ENCODE assay signal across 9 cellular contexts in the genomic region with DNA sequence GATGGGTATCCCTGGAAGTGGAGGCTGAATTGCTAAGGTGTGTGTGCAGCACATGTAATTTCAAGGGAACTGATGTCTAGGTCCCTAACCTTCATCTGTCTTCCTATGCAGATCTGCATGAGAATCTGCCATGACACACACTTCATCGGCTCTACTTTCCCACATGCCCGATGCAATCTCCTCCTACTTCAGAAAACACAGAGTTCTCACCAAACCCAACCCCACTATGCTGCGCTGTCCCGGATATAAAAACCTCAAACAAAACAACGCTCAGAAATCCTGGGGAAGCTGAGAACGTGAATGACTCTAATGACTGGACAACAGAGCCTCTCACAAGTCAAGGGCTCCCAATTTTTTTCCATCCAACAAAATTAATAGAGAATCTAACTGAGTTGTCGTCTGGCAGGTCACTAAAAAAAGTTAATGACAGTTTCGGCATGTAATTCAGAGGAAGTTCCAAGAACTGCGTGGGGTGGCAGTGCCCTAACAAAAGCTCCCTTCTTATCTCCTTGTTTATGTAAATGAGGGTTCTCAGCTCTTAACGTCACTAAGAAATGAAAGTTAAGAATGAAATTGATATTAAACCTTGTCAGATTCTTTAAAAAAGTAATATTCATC. TPM values are rescaled to one million over a fixed set of nuclear protein-coding genes. Genes with fewer than 3 reads are reported as not detected.
A peak's percentile ranks its signal among the peaks of the same experiment; 100 is the strongest.
DNase-seq lines count a peak whose midpoint lies in the region; ATAC-seq, FAIRE-seq and TF ChIP-seq lines count a peak whose summit lies in the region.
"Had no signal": no experiment of that assay in that cellular context is flagged by ENCODE, and none has a peak within 500 bp of the region (broad histone marks: within the 10 kb centered on the region; RNA-seq: fewer than 3 reads in every experiment).

No MANE protein-coding gene starts in this region.

- H3K4me3 Mint-ChIP-seq in CD4-positive, CD25-positive, alpha-beta regulatory T cell, result peak overlapping the region in 3 of 4 donors; percentile 56 to 92 (median 75)
- peak overlapping the region; percentile 62 for H3K4me3 Mint-ChIP-seq in activated CD4-positive, alpha-beta memory T cell treated with anti-CD3 and anti-CD28 coated beads for 36 hours
- peak overlapping the region; percentile 24 for H3K4me3 Mint-ChIP-seq in memory B cell

- peak overlapping the region; percentile 77 for H3K4me3 ChIP-seq in CD4-positive, CD25-positive, alpha-beta regulatory T cell (ENCODE audit: low read depth, low read length)
- H3K4me3 ChIP-seq: SJSA1 had no signal

- no peaks in the 10 kb centered on the region for H3K9me3 ChIP-seq in CD4-positive, CD25-positive, alpha-beta regulatory T cell (ENCODE audit: control insufficient read depth in 2 of 2, low read length in 2 of 2)
- H3K9me3 ChIP-seq: SJSA1 had no signal

- peak overlapping the region; percentile 18 to 57 (median 55) for H3K27ac Mint-ChIP-seq in CD4-positive, CD25-positive, alpha-beta regulatory T cell
- peak overlapping the region; percentile 35 for H3K27ac Mint-ChIP-seq in activated CD4-positive, alpha-beta memory T cell treated with anti-CD3 and anti-CD28 coated beads for 36 hours
- H3K27ac Mint-ChIP-seq in memory B cell, result no peak overlapping the region

- H3K4me1 Mint-ChIP-seq in CD4-positive, CD25-positive, alpha-beta regulatory T cell, result peaks cover 14 to 24% (median 17%) of the 10 kb centered on the region in 4 donors
- H3K4me1 Mint-ChIP-seq in activated CD4-positive, alpha-beta memory T cell treated with anti-CD3 and anti-CD28 coated beads for 36 hours (ENCODE audit: low read depth), result peaks cover 15% of the 10 kb centered on the region
- H3K4me1 Mint-ChIP-seq in memory B cell, result peaks cover 11% of the 10 kb centered on the region

- no peak for TF ChIP-seq POLR2A in H54 (IDR thresholded peaks at IDR 0.05; ENCODE audit: low read depth, low read length)

- H3K36me3 ChIP-seq in CD4-positive, CD25-positive, alpha-beta regulatory T cell (ENCODE audit: control insufficient read depth, insufficient read depth, low read length), result no peaks in the 10 kb centered on the region
- H3K36me3 ChIP-seq: SJSA1 had no signal

- ATAC-seq in CD4-positive, CD25-positive, alpha-beta regulatory T cell (ENCODE audit: low read depth in 2 of 2), result peak; percentile 46 to 57
- ATAC-seq in memory B cell (ENCODE audit: low read depth), result peak; percentile 64

- no peak overlapping the region for H3K27ac ChIP-seq in CD4-positive, CD25-positive, alpha-beta regulatory T cell (ENCODE audit: insufficient read depth, low read length, poor library complexity, severe bottlenecking)
- H3K27ac ChIP-seq: SJSA1 had no signal

- intact Hi-C loops in activated CD4-positive, alpha-beta memory T cell treated with anti-CD3 and anti-CD28 coated beads for 36 hours (cut with micrococcal nuclease), result loop anchor here (1.0 kb wide), 2 partner anchors 11 to 39 kb away; a partner anchor contains a TSS

- peaks cover 12% of the 10 kb centered on the region for H3K4me1 ChIP-seq in CD4-positive, CD25-positive, alpha-beta regulatory T cell (ENCODE audit: control insufficient read depth, insufficient read depth, low read length, poor library complexity, severe bottlenecking)

- peaks cover 6% of the 10 kb centered on the region for H3K36me3 Mint-ChIP-seq in CD4-positive, CD25-positive, alpha-beta regulatory T cell
- peaks cover 5% of the 10 kb centered on the region for H3K36me3 Mint-ChIP-seq in activated CD4-positive, alpha-beta memory T cell treated with anti-CD3 and anti-CD28 coated beads for 36 hours
- H3K36me3 Mint-ChIP-seq in memory B cell, result peaks cover 9% of the 10 kb centered on the region

- H3K27me3 ChIP-seq in CD4-positive, CD25-positive, alpha-beta regulatory T cell (ENCODE audit: control insufficient read depth, insufficient read depth, low read length), result no peaks in the 10 kb centered on the region
- H3K27me3 ChIP-seq: SJSA1 had no signal

- H3K9me3 Mint-ChIP-seq in CD4-positive, CD25-positive, alpha-beta regulatory T cell, result no peaks in the 10 kb centered on the region
- H3K9me3 Mint-ChIP-seq in activated CD4-positive, alpha-beta memory T cell treated with anti-CD3 and anti-CD28 coated beads for 36 hours, result no peaks in the 10 kb centered on the region
- no peaks in the 10 kb centered on the region for H3K9me3 Mint-ChIP-seq in memory B cell

- CTCF ChIA-PET in activated CD4-positive, alpha-beta memory T cell treated with anti-CD3 and anti-CD28 coated beads for 36 hours (lab: Charles Lee), result interaction anchor here (1.2 kb wide), 1 partner anchor 22 kb away, joined by 4 read pairs; no protein-coding TSS in a partner anchor

- no peaks in the 10 kb centered on the region for H3K27me3 Mint-ChIP-seq in CD4-positive, CD25-positive, alpha-beta regulatory T cell
- H3K27me3 Mint-ChIP-seq in activated CD4-positive, alpha-beta memory T cell treated with anti-CD3 and anti-CD28 coated beads for 36 hours, result no peaks in the 10 kb centered on the region
- H3K27me3 Mint-ChIP-seq in memory B cell, result no peaks in the 10 kb centered on the region

- POLR2A ChIA-PET in activated CD4-positive, alpha-beta memory T cell treated with anti-CD3 and anti-CD28 coated beads for 36 hours (lab: Charles Lee), result interaction anchor here (0.8 kb wide), 1 partner anchor 11 kb away, joined by 3 read pairs; no protein-coding TSS in a partner anchor

- FAIRE-seq in H54 (lab: Jason Lieb, UNC), result peak; percentile 84

- DNase-seq in CD4-positive, CD25-positive, alpha-beta regulatory T cell, result peak in 2 of 3 donors; percentile 7 to 48
- DNase-seq in H54 (ENCODE audit: insufficient read length, low spot score) (peak; percentile 11), memory B cell (ENCODE audit: low spot score in 2 of 2) (no peak), NCI-H187 treated with DMSO at 0.1 percent for 48 hours (lab: John Stamatoyannopoulos, UW) (no peak), NCI-H524 treated with DMSO at 0.1 percent for 48 hours (lab: John Stamatoyannopoulos, UW) (no peak), T1000 (lab: John Stamatoyannopoulos, UW) (no peak), amygdala (lab: John Stamatoyannopoulos, UW) (no peak)
- DNase-seq in activated CD4-positive, alpha-beta memory T cell treated with anti-CD3 and anti-CD28 coated beads for 36 hours, result peak; percentile 54

RNA-seq across cellular contexts. Expression of a gene that starts 39.0 kb away (rescaled TPM):
- 20.2 TPM for total RNA-seq in CD4-positive, CD25-positive, alpha-beta regulatory T cell
- 10 to 100 TPM; 15.9 to 27.2 (median 24.8) TPM for polyA plus RNA-seq in CD4-positive, CD25-positive, alpha-beta regulatory T cell
- 10 to 100 TPM; 20.2 to 23.2 TPM for total RNA-seq in activated CD4-positive, alpha-beta memory T cell treated with anti-CD3 and anti-CD28 coated beads for 36 hours

Comparison
In these comparisons a context has a peak if more than half of its experiments do, and no peak if none do; other contexts are left out.
1. DNase-seq: peak in CD4-positive, CD25-positive, alpha-beta regulatory T cell (2 of 3), H54 (single experiment) and activated CD4-positive, alpha-beta memory T cell treated with anti-CD3 and anti-CD28 coated beads for 36 hours (single experiment); none in memory B cell (0 of 2), NCI-H187 treated with DMSO at 0.1 percent for 48 hours (single experiment), NCI-H524 treated with DMSO at 0.1 percent for 48 hours (single experiment), T1000 (single experiment) and amygdala (0 of 56).
2. H3K4me3 Mint-ChIP-seq: peak in every context shown above with its lines; median percentile 75 in CD4-positive, CD25-positive, alpha-beta regulatory T cell; 62 in activated CD4-positive, alpha-beta memory T cell treated with anti-CD3 and anti-CD28 coated beads for 36 hours; 24 in memory B cell.